In the genomic region with DNA sequence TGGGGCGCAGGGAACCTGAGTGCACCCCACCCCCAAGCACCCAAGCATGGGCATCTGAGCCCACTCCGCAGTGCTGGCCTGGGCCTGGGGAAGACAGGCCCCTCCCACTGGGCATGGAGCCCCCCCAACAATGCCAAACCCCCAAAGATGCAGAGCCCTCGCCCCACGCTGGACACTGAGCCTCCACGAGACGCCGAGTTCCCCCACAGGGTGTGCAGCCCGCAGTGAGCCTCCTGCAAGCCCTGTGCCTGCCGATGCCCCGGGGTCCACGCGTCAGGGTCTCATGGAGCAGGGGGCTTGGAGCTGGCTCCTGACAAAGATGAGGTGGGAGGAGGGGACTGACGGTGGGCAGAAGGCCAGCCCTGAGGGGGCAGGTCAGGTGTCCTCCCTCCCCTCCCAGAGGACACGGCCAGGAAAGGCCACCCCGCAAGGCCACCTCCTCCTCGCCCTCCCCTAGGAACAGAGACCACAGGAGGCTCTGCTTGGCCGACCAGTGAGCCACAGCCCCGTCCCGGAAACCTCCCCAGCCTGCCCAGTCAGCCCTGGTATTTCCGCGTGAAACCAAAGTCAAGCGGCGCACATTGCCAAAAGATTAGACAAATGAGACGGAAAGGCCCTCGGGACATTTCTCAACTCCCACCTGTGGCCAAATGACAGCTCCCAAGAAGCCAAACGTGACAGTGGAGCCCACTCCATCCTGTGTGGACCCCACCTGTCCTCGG, we compare ENCODE assay signal across 1 cellular context.
TF ChIP-seq lines count a peak whose summit lies in the region.

No MANE protein-coding gene starts in this region.

TF ChIP-seq in GM12878, 131 proteins besides CTCF, POLR2A, EP300 and RAD21:
- TF ChIP-seq BHLHE40 (IDR thresholded peaks at IDR 0.05; ENCODE audit: borderline replicate concordance in 1 of 2, low read depth in 2 of 2, low read length in 1 of 2): 0 out of 4 replicates have a peak, but pooled peaks of 1 of the 2 experiments have one; percentile 5
- TF ChIP-seq, protein P1, sequence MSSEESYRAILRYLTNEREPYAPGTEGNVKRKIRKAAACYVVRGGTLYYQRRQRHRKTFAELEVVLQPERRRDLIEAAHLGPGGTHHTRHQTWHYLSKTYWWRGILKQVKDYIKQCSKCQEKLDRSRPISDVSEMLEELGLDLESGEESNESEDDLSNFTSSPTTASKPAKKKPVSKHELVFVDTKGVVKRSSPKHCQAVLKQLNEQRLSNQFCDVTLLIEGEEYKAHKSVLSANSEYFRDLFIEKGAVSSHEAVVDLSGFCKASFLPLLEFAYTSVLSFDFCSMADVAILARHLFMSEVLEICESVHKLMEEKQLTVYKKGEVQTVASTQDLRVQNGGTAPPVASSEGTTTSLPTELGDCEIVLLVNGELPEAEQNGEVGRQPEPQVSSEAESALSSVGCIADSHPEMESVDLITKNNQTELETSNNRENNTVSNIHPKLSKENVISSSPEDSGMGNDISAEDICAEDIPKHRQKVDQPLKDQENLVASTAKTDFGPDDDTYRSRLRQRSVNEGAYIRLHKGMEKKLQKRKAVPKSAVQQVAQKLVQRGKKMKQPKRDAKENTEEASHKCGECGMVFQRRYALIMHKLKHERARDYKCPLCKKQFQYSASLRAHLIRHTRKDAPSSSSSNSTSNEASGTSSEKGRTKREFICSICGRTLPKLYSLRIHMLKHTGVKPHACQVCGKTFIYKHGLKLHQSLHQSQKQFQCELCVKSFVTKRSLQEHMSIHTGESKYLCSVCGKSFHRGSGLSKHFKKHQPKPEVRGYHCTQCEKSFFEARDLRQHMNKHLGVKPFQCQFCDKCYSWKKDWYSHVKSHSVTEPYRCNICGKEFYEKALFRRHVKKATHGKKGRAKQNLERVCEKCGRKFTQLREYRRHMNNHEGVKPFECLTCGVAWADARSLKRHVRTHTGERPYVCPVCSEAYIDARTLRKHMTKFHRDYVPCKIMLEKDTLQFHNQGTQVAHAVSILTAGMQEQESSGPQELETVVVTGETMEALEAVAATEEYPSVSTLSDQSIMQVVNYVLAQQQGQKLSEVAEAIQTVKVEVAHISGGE (CRISPR knock-in tag; IDR thresholded peaks at IDR 0.05): no peak
TF ChIP-seq in GM12878: peak in this region for 1.
